ENCODE assay signal across 34 cellular contexts in genomic region chrX:88438209-88438608, GRCh38.
DNase-seq lines count a peak whose midpoint lies in the region; ATAC-seq, FAIRE-seq and TF ChIP-seq lines count a peak whose summit lies in the region.
"Had no signal": no experiment of that assay in that cellular context is flagged by ENCODE, and none has a peak within 500 bp of the region (broad histone marks: within the 10 kb centered on the region; RNA-seq: fewer than 3 reads in every experiment).

No MANE protein-coding gene starts in this region.

- H3K4me1 ChIP-seq in HepG2 (ENCODE audit: insufficient read depth, low read length): peaks cover 30% of the 10 kb centered on the region
- no peaks in the 10 kb centered on the region for H3K4me1 ChIP-seq in right lobe of liver
- no peaks in the 10 kb centered on the region for H3K4me1 ChIP-seq in A549
- no peaks in the 10 kb centered on the region for H3K4me1 ChIP-seq in astrocyte (ENCODE audit: insufficient read depth, low read length)
- H3K4me1 ChIP-seq: BE2C; BLaER1; BLaER1 treated with 17β-estradiol and CSF1 and Interleukin-3, amounts not matched to agents 10 nM and 100 nM; Caco-2 had no signal

- H3K27ac ChIP-seq in HepG2 (ENCODE audit: extremely low read length, insufficient read depth, low read length) (peak overlapping the region; percentile 79), right lobe of liver (no peak overlapping the region), A549 (no peak overlapping the region), astrocyte (ENCODE audit: low read depth, low read length) (no peak overlapping the region)
- H3K27ac ChIP-seq: 22Rv1; BLaER1; BLaER1 treated with 17β-estradiol and CSF1 and Interleukin-3, amounts not matched to agents 10 nM and 100 nM; C4-2B had no signal

- H3K27ac Mint-ChIP-seq in astrocyte (ENCODE audit: unreplicated experiment): no peak overlapping the region
- H3K27ac Mint-ChIP-seq in activated naive CD4-positive, alpha-beta T cell treated with anti-CD3 and anti-CD28 coated beads, Interleukin-2, amount 10 ng/mL, durations not matched to agents 7 days and 5 days: no peak overlapping the region
- H3K27ac Mint-ChIP-seq: B cell; CD14-positive monocyte; CD4-positive, alpha-beta memory T cell; CD4-positive, alpha-beta T cell; CD4-positive, CD25-positive, alpha-beta regulatory T cell; CD8-positive, alpha-beta memory T cell; CD8-positive, alpha-beta T cell had no signal

- H3K79me2 ChIP-seq in HepG2 (ENCODE audit: insufficient read depth, low read length) (no peaks in the 10 kb centered on the region), astrocyte (ENCODE audit: insufficient read depth, low read length) (no peaks in the 10 kb centered on the region)

- H2AFZ ChIP-seq in HepG2 (ENCODE audit: low read length) (no peak overlapping the region), astrocyte (ENCODE audit: low read depth, low read length) (no peak overlapping the region)

- H3K27me3 ChIP-seq in HepG2 (ENCODE audit: control insufficient read depth in 1 of 2, insufficient read depth in 2 of 2, low read length in 2 of 2): no peaks in the 10 kb centered on the region
- H3K27me3 ChIP-seq in right lobe of liver: no peaks in the 10 kb centered on the region
- H3K27me3 ChIP-seq in astrocyte (ENCODE audit: insufficient read depth, low read length): no peaks in the 10 kb centered on the region
- H3K27me3 ChIP-seq: BE2C had no signal

- no peak for TF ChIP-seq RAD21 in HepG2 (CRISPR knock-in tag; IDR thresholded peaks at IDR 0.05)
- TF ChIP-seq RAD21 in A549 (conservative IDR thresholded peaks at IDR 0.05 in 1 of 2, IDR thresholded peaks at IDR 0.05 in 1 of 2): no peak

- no peaks in the 10 kb centered on the region for H3K36me3 Mint-ChIP-seq in astrocyte (ENCODE audit: low read depth, unreplicated experiment)
- H3K36me3 Mint-ChIP-seq in activated naive CD4-positive, alpha-beta T cell treated with anti-CD3 and anti-CD28 coated beads, Interleukin-2, amount 10 ng/mL, durations not matched to agents 7 days and 5 days: no peaks in the 10 kb centered on the region
- H3K36me3 Mint-ChIP-seq: CD14-positive monocyte; CD4-positive, alpha-beta memory T cell; CD4-positive, CD25-positive, alpha-beta regulatory T cell; CD8-positive, alpha-beta memory T cell; CD8-positive, alpha-beta T cell had no signal

- H3K4me3 ChIP-seq in HepG2 (replicated peaks in 1 of 3; ENCODE audit: insufficient read depth in 1 of 3, low read depth in 2 of 3, low read length in 3 of 3) (no peak overlapping the region), right lobe of liver (no peak overlapping the region), A549 (no peak overlapping the region), astrocyte (ENCODE audit: insufficient read depth, low read depth, low read length) (no peak overlapping the region)
- H3K4me3 ChIP-seq: BLaER1; BLaER1 treated with 17β-estradiol and CSF1 and Interleukin-3, amounts not matched to agents 10 nM and 100 nM had no signal

- no peak overlapping the region for H3K4me2 ChIP-seq in HepG2 (ENCODE audit: low read depth, low read length)
- H3K4me2 ChIP-seq in A549: no peak overlapping the region
- no peak overlapping the region for H3K4me2 ChIP-seq in astrocyte (ENCODE audit: low read length)
- H3K4me2 ChIP-seq: BLaER1; BLaER1 treated with 17β-estradiol and CSF1 and Interleukin-3, amounts not matched to agents 10 nM and 100 nM had no signal

- no peaks in the 10 kb centered on the region for H3K27me3 Mint-ChIP-seq in astrocyte (ENCODE audit: low read depth, unreplicated experiment)
- H3K27me3 Mint-ChIP-seq in activated naive CD4-positive, alpha-beta T cell treated with anti-CD3 and anti-CD28 coated beads, Interleukin-2, amount 10 ng/mL, durations not matched to agents 7 days and 5 days: no peaks in the 10 kb centered on the region
- H3K27me3 Mint-ChIP-seq: B cell; CD4-positive, alpha-beta memory T cell; CD4-positive, alpha-beta T cell; CD4-positive, CD25-positive, alpha-beta regulatory T cell; CD8-positive, alpha-beta memory T cell had no signal

- H3K9me3 ChIP-seq in HepG2 (ENCODE audit: low read length) (peaks cover 31% of the 10 kb centered on the region; the same call in 1 of the 2 replicates), right lobe of liver (no peaks in the 10 kb centered on the region), A549 (no peaks in the 10 kb centered on the region), astrocyte (ENCODE audit: insufficient read depth, low read depth, low read length) (no peaks in the 10 kb centered on the region)
- H3K9me3 ChIP-seq: BE2C, BLaER1, Caco-2 had no signal

- H3K9me3 Mint-ChIP-seq in astrocyte (ENCODE audit: unreplicated experiment): no peaks in the 10 kb centered on the region
- no peaks in the 10 kb centered on the region for H3K9me3 Mint-ChIP-seq in activated naive CD4-positive, alpha-beta T cell treated with anti-CD3 and anti-CD28 coated beads, Interleukin-2, amount 10 ng/mL, durations not matched to agents 7 days and 5 days
- H3K9me3 Mint-ChIP-seq: CD14-positive monocyte had no signal

- in situ Hi-C loops in HepG2 (cut with HindIII; ENCODE audit: extremely low pct_ligation_motif_present, low pct_unique_long_range_greater_than_20kb): no loop called here

- DNase-seq in HepG2 (ENCODE audit: low spot score) (no peak), right lobe of liver (no peak), A549 (ENCODE audit: low read depth in 1 of 2, low spot score in 1 of 2) (no peak), astrocyte (ENCODE audit: low read depth) (no peak), NCI-H345 treated with DMSO at 0.1 percent for 48 hours (lab: John Stamatoyannopoulos, UW; ENCODE audit: unreplicated experiment) (no peak)
- no peak for DNase-seq in activated naive CD4-positive, alpha-beta T cell treated with anti-CD3 and anti-CD28 coated beads, Interleukin-2, amount 10 ng/mL, durations not matched to agents 7 days and 5 days
- DNase-seq: 8988T; ACHN; AML-193; BE2C; C1 segment of cervical spinal cord; Caco-2; Calu3; CD4-positive, alpha-beta memory T cell; CD4-positive, alpha-beta T cell; CD4-positive, CD25-positive, alpha-beta regulatory T cell; CD8-positive, alpha-beta memory T cell; CD8-positive, alpha-beta T cell; COR-L47; DMS 273 treated with DMSO at 0.1 percent for 48 hours; DMS153; DMS53; DMS79; DMS79 treated with DMSO at 0.1 percent for 48 hours; DND-41; EL had no signal

- FAIRE-seq in HepG2 (lab: Jason Lieb, UNC): no peak
- FAIRE-seq in A549 (lab: Jason Lieb, UNC): peak; percentile 77
- FAIRE-seq in astrocyte (lab: Jason Lieb, UNC): peak; percentile 23
- FAIRE-seq: A204.1, D721Med had no signal

- H3K9ac ChIP-seq in HepG2 (ENCODE audit: insufficient read depth, low read depth, low read length) (no peak overlapping the region), astrocyte (ENCODE audit: low read length) (no peak overlapping the region)
- H3K9ac ChIP-seq: BLaER1; BLaER1 treated with 17β-estradiol and CSF1 and Interleukin-3, amounts not matched to agents 10 nM and 100 nM had no signal

- H3K36me3 ChIP-seq in HepG2 (replicated peaks in 1 of 2; ENCODE audit: control insufficient read depth in 1 of 2, insufficient read depth in 2 of 2, low read length in 2 of 2): no peaks in the 10 kb centered on the region
- H3K36me3 ChIP-seq in right lobe of liver: no peaks in the 10 kb centered on the region
- no peaks in the 10 kb centered on the region for H3K36me3 ChIP-seq in astrocyte (ENCODE audit: insufficient read depth, low read length)
- H3K36me3 ChIP-seq: BE2C; BLaER1; BLaER1 treated with 17β-estradiol and CSF1 and Interleukin-3, amounts not matched to agents 10 nM and 100 nM had no signal

- ATAC-seq in HepG2: no peak
- no peak for ATAC-seq in right lobe of liver
- ATAC-seq in A549: no peak
- ATAC-seq: CD8-positive, alpha-beta T cell had no signal

- no peak overlapping the region for H3K4me3 Mint-ChIP-seq in astrocyte (ENCODE audit: unreplicated experiment)
- no peak overlapping the region for H3K4me3 Mint-ChIP-seq in activated naive CD4-positive, alpha-beta T cell treated with anti-CD3 and anti-CD28 coated beads, Interleukin-2, amount 10 ng/mL, durations not matched to agents 7 days and 5 days
- H3K4me3 Mint-ChIP-seq: B cell; CD14-positive monocyte; CD4-positive, alpha-beta memory T cell; CD4-positive, alpha-beta T cell; CD4-positive, CD25-positive, alpha-beta regulatory T cell; CD8-positive, alpha-beta memory T cell; CD8-positive, alpha-beta T cell had no signal

- TF ChIP-seq EP300 in HepG2 (IDR thresholded peaks at IDR 0.05; ENCODE audit: low read depth in 2 of 2, low read length in 2 of 2): no peak
- no peak for TF ChIP-seq EP300 in HepG2 (CRISPR knock-in tag; IDR thresholded peaks at IDR 0.05; ENCODE audit: borderline replicate concordance)
- TF ChIP-seq EP300 in A549 (IDR thresholded peaks at IDR 0.05): no peak

- WGBS in HepG2 (ENCODE audit: low lambda C conversion rate): no CpG with 5 or more reads among the region's 1 CpG
- 60% methylated on average over 1 of the region's 1 CpG for WGBS in right lobe of liver (ENCODE audit: insufficient coverage, low coverage, low lambda C conversion rate, missing lambda C conversion rate)
- WGBS in A549 (ENCODE audit: missing lambda C conversion rate): 13% methylated on average over 1 of the region's 1 CpG

- TF ChIP-seq POLR2A in HepG2 (IDR thresholded peaks at IDR 0.05; ENCODE audit: insufficient read depth in 1 of 2, low read depth in 2 of 2, low read length in 2 of 2): no peak
- TF ChIP-seq POLR2A in right lobe of liver (IDR thresholded peaks at IDR 0.05): no peak
- TF ChIP-seq POLR2A in A549 (IDR thresholded peaks at IDR 0.05; ENCODE audit: low read length): no peak

- no TSS peak for BruUV-seq in HepG2 (replicated peaks; lab: Mats Ljungman, UMichigan)

- no peaks in the 10 kb centered on the region for H3K4me1 Mint-ChIP-seq in astrocyte (ENCODE audit: low read depth, unreplicated experiment)
- H3K4me1 Mint-ChIP-seq in activated naive CD4-positive, alpha-beta T cell treated with anti-CD3 and anti-CD28 coated beads, Interleukin-2, amount 10 ng/mL, durations not matched to agents 7 days and 5 days: no peaks in the 10 kb centered on the region
- H3K4me1 Mint-ChIP-seq: B cell; CD14-positive monocyte; CD4-positive, alpha-beta memory T cell; CD4-positive, CD25-positive, alpha-beta regulatory T cell; CD8-positive, alpha-beta memory T cell had no signal

- TF ChIP-seq CTCF in HepG2 (CRISPR knock-in tag; IDR thresholded peaks at IDR 0.05) (no peak), right lobe of liver (IDR thresholded peaks at IDR 0.05) (no peak), A549 (IDR thresholded peaks at IDR 0.05) (no peak), astrocyte (IDR thresholded peaks at IDR 0.05; ENCODE audit: insufficient read depth, low read depth, low read length) (no peak)

- intact Hi-C loops in HepG2 (cut with micrococcal nuclease; ENCODE audit: unreplicated experiment) (no loop called here), right lobe of liver (cut with DNase I) (no loop called here)

- POLR2A ChIA-PET in HepG2 (lab: Yijun Ruan, JAX) (no interaction called here), A549 (lab: Yijun Ruan, JAX) (no interaction called here)

- CTCF ChIA-PET in HepG2 (lab: Yijun Ruan, JAX; ENCODE audit: low intra/inter-chr PET ratio, low total read pairs): no interaction called here
- CTCF ChIA-PET in A549 (lab: Yijun Ruan, JAX): no interaction called here
- CTCF ChIA-PET in activated naive CD4-positive, alpha-beta T cell treated with anti-CD3 and anti-CD28 coated beads, Interleukin-2, amount 10 ng/mL, durations not matched to agents 7 days and 5 days (lab: Charles Lee): no interaction called here

- H4K20me1 ChIP-seq in HepG2 (ENCODE audit: insufficient read depth, low read length) (no peaks in the 10 kb centered on the region), astrocyte (ENCODE audit: insufficient read depth, low read length) (no peaks in the 10 kb centered on the region)
- H4K20me1 ChIP-seq: BLaER1 had no signal
